1 cellular context compared by ENCODE assay signal in genomic region chr14:67641902-67642749, GRCh38.
TF ChIP-seq lines count a peak whose summit lies in the region.

No MANE protein-coding gene starts in this region.

TF ChIP-seq in K562, 482 proteins besides CTCF, POLR2A, EP300 and RAD21:
- TF ChIP-seq CCNT2 (IDR thresholded peaks at IDR 0.05; ENCODE audit: borderline replicate concordance, extremely low read depth, insufficient read length, low read depth, low read length) = peak; percentile 22
- TF ChIP-seq RCOR1 (IDR thresholded peaks at IDR 0.05; ENCODE audit: borderline replicate concordance in 1 of 2, low read depth in 2 of 2, low read length in 2 of 2) = peak in 1 of 2 experiments; percentile 85; a peak in 1 of 4 replicates
- TF ChIP-seq, protein P1, sequence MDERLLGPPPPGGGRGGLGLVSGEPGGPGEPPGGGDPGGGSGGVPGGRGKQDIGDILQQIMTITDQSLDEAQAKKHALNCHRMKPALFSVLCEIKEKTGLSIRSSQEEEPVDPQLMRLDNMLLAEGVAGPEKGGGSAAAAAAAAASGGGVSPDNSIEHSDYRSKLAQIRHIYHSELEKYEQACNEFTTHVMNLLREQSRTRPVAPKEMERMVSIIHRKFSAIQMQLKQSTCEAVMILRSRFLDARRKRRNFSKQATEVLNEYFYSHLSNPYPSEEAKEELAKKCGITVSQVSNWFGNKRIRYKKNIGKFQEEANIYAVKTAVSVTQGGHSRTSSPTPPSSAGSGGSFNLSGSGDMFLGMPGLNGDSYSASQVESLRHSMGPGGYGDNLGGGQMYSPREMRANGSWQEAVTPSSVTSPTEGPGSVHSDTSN (CRISPR knock-in tag; IDR thresholded peaks at IDR 0.05; ENCODE audit: low read depth) = no peak
- TF ChIP-seq, protein P1 (tag; conservative IDR thresholded peaks at IDR 0.05; ENCODE audit: low read depth) = peak; percentile 59; the same call in 1 of the 2 replicates
- peak; percentile 55; the same call in 1 of the 2 replicates for TF ChIP-seq SMARCA4 (IDR thresholded peaks at IDR 0.05)
- TF ChIP-seq, protein P2, sequence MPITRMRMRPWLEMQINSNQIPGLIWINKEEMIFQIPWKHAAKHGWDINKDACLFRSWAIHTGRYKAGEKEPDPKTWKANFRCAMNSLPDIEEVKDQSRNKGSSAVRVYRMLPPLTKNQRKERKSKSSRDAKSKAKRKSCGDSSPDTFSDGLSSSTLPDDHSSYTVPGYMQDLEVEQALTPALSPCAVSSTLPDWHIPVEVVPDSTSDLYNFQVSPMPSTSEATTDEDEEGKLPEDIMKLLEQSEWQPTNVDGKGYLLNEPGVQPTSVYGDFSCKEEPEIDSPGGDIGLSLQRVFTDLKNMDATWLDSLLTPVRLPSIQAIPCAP (CRISPR knock-in tag; IDR thresholded peaks at IDR 0.05; ENCODE audit: borderline replicate concordance) = no peak
- peak in 1 of 2 experiments; percentile 54; a peak in 2 of 4 replicates for TF ChIP-seq TRIM24 (IDR thresholded peaks at IDR 0.05)
- peak; percentile 17; the same call in 1 of the 2 replicates for TF ChIP-seq CREM (IDR thresholded peaks at IDR 0.05; ENCODE audit: low read depth)
- TF ChIP-seq HDAC1 (IDR thresholded peaks at IDR 0.05) = no peak
- peak; percentile 39; the same call in 1 of the 2 replicates for TF ChIP-seq JUND (IDR thresholded peaks at IDR 0.05; ENCODE audit: borderline replicate concordance, low read depth, low read length)
- TF ChIP-seq JUND (tag; IDR thresholded peaks at IDR 0.05; ENCODE audit: borderline replicate concordance, low read depth, low read length) = no peak; the same call in 2 of the 3 replicates
- 0 out of 2 replicates have a peak, but pooled peaks have one; percentile 43 for TF ChIP-seq ADNP (tag; IDR thresholded peaks at IDR 0.05)
- peak; percentile 41; the same call in 1 of the 2 replicates for TF ChIP-seq PML (IDR thresholded peaks at IDR 0.05; ENCODE audit: low read length)
- TF ChIP-seq NCOR1 (IDR thresholded peaks at IDR 0.05) = peak; percentile 62
- TF ChIP-seq HMGN3 (IDR thresholded peaks at IDR 0.05; ENCODE audit: borderline replicate concordance, extremely low read depth, insufficient read length, low read depth, low read length) = peak; percentile 32
- no peak for TF ChIP-seq BRD4 (IDR thresholded peaks at IDR 0.05)
- 0 out of 2 replicates have a peak, but pooled peaks have one; percentile 24 for TF ChIP-seq ZNF766 (CRISPR knock-in tag; conservative IDR thresholded peaks at IDR 0.05)
- TF ChIP-seq C11orf30 (IDR thresholded peaks at IDR 0.05; ENCODE audit: low read depth) = peak; percentile 24; the same call in 1 of the 2 replicates
- no peak for TF ChIP-seq ZFP36 (IDR thresholded peaks at IDR 0.05; ENCODE audit: low read depth, low read length, partially characterized antibody)
- TF ChIP-seq MTA3 (IDR thresholded peaks at IDR 0.05; ENCODE audit: borderline replicate concordance) = 0 out of 2 replicates have a peak, but pooled peaks have one; percentile 26
- peak; percentile 77 for TF ChIP-seq CBFA2T3 (IDR thresholded peaks at IDR 0.05)
- peak; percentile 66 for TF ChIP-seq CBFA2T2 (conservative IDR thresholded peaks at IDR 0.05)
- TF ChIP-seq ILF3 (IDR thresholded peaks at IDR 0.05; ENCODE audit: borderline replicate concordance) = no peak
- peak; percentile 85 for TF ChIP-seq ARID1B (IDR thresholded peaks at IDR 0.05)
- TF ChIP-seq RAD51 (IDR thresholded peaks at IDR 0.05; ENCODE audit: borderline replicate concordance, low read depth) = no peak
- TF ChIP-seq ATF1 (CRISPR knock-in tag; IDR thresholded peaks at IDR 0.05) = no peak
- TF ChIP-seq ATF1 (tag; IDR thresholded peaks at IDR 0.05) = peak; percentile 37; the same call in 1 of the 2 replicates
- peak; percentile 87 for TF ChIP-seq TEAD4 (IDR thresholded peaks at IDR 0.05; ENCODE audit: low read length)
- TF ChIP-seq TEAD4 (CRISPR knock-in tag; IDR thresholded peaks at IDR 0.05; ENCODE audit: borderline replicate concordance) = no peak
- TF ChIP-seq MEIS2 (IDR thresholded peaks at IDR 0.05; ENCODE audit: partially characterized antibody) = peak; percentile 78
- TF ChIP-seq, protein P3, sequence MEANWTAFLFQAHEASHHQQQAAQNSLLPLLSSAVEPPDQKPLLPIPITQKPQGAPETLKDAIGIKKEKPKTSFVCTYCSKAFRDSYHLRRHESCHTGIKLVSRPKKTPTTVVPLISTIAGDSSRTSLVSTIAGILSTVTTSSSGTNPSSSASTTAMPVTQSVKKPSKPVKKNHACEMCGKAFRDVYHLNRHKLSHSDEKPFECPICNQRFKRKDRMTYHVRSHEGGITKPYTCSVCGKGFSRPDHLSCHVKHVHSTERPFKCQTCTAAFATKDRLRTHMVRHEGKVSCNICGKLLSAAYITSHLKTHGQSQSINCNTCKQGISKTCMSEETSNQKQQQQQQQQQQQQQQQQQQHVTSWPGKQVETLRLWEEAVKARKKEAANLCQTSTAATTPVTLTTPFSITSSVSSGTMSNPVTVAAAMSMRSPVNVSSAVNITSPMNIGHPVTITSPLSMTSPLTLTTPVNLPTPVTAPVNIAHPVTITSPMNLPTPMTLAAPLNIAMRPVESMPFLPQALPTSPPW (CRISPR knock-in tag; IDR thresholded peaks at IDR 0.05) = peak; percentile 26; the same call in 1 of the 2 replicates
- peak; percentile 62 for TF ChIP-seq DPF2 (IDR thresholded peaks at IDR 0.05)
- TF ChIP-seq MTA2 (IDR thresholded peaks at IDR 0.05; ENCODE audit: low read depth) = peak; percentile 33; the same call in 1 of the 2 replicates
- TF ChIP-seq, protein P4, sequence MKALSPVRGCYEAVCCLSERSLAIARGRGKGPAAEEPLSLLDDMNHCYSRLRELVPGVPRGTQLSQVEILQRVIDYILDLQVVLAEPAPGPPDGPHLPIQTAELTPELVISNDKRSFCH (CRISPR knock-in tag; IDR thresholded peaks at IDR 0.05) = no peak
- TF ChIP-seq, protein P4 (tag; IDR thresholded peaks at IDR 0.05) = 0 out of 2 replicates have a peak, but pooled peaks have one; percentile 71
- peak; percentile 18; the same call in 1 of the 2 replicates for TF ChIP-seq SMARCE1 (IDR thresholded peaks at IDR 0.05)
- peak; percentile 24; the same call in 1 of the 2 replicates for TF ChIP-seq KLF16 (IDR thresholded peaks at IDR 0.05)
- peak in 1 of 2 experiments; percentile 75; a peak in 2 of 4 replicates for TF ChIP-seq FOXA3 (CRISPR knock-in tag; conservative IDR thresholded peaks at IDR 0.05 in 1 of 2, IDR thresholded peaks at IDR 0.05 in 1 of 2)
- peak; percentile 16; the same call in 1 of the 2 replicates for TF ChIP-seq NFIC (IDR thresholded peaks at IDR 0.05)
- TF ChIP-seq ZNF217 (CRISPR knock-in tag; IDR thresholded peaks at IDR 0.05) = no peak
- TF ChIP-seq TAL1 (IDR thresholded peaks at IDR 0.05) = peak; percentile 81
- peak; percentile 69 for TF ChIP-seq HMBOX1 (IDR thresholded peaks at IDR 0.05)
- peak; percentile 68 for TF ChIP-seq TCF3 (CRISPR knock-in tag; IDR thresholded peaks at IDR 0.05)
- TF ChIP-seq, protein P5, sequence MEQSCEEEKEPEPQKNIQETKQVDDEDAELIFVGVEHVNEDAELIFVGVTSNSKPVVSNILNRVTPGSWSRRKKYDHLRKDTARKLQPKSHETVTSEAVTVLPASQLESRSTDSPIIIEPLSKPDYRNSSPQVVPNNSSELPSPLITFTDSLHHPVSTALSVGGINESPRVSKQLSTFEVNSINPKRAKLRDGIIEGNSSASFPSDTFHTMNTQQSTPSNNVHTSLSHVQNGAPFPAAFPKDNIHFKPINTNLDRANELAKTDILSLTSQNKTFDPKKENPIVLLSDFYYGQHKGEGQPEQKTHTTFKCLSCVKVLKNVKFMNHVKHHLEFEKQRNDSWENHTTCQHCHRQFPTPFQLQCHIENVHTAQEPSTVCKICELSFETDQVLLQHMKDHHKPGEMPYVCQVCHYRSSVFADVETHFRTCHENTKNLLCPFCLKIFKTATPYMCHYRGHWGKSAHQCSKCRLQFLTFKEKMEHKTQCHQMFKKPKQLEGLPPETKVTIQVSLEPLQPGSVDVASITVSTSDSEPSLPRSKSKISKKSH (CRISPR knock-in tag; IDR thresholded peaks at IDR 0.05) = no peak
- TF ChIP-seq SOX6 (IDR thresholded peaks at IDR 0.05) = peak; percentile 78; the same call in 1 of the 2 replicates
